ENCODE assay signal across 20 cellular contexts in the genomic region with DNA sequence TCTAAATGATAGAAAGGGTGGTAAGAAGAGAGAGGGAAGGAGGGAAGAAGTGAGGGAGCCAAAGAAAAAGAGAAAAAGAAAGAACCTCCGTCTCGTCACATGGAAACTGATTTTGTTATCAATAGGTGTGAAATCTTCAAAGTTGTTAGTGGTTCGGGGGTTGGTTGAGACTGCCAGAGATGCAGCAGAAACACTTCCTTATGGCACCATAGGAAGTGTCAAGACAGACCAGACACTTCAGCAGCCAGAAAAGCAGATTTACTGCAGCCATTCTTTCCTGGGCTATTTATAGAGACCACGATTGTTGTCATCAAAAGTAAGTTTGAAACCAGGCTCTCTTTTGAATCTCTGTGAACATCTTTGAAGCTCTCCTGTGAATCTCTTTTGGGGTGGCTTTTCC.
DNase-seq lines count a peak whose midpoint lies in the region; ATAC-seq and TF ChIP-seq lines count a peak whose summit lies in the region.
"Had no signal": no experiment of that assay in that cellular context is flagged by ENCODE, and none has a peak within 500 bp of the region (broad histone marks: within the 10 kb centered on the region; RNA-seq: fewer than 3 reads in every experiment).

No MANE protein-coding gene starts in this region.

- H3K27ac ChIP-seq in CD8-positive, alpha-beta memory T cell (ENCODE audit: low read depth, low read length), result no peak overlapping the region
- H3K27ac ChIP-seq: A549, C4-2B, GM23248, Peyer's patch had no signal

- H3K27me3 ChIP-seq in CD8-positive, alpha-beta memory T cell (ENCODE audit: insufficient read depth, low read length, poor library complexity, severe bottlenecking), result no peaks in the 10 kb centered on the region
- H3K27me3 ChIP-seq: Peyer's patch had no signal

- no peaks in the 10 kb centered on the region for H3K9me3 ChIP-seq in CD8-positive, alpha-beta memory T cell (ENCODE audit: low read length)
- H3K9me3 ChIP-seq in T-helper 17 cell (ENCODE audit: control insufficient read depth, low read length, poor library complexity, severe bottlenecking) (no peaks in the 10 kb centered on the region), mucosa of descending colon (no peaks in the 10 kb centered on the region)
- H3K9me3 ChIP-seq: A549, Peyer's patch had no signal

- H3K4me1 Mint-ChIP-seq in CD8-positive, alpha-beta memory T cell, result peaks cover 21 to 27% (median 22%) of the 10 kb centered on the region in 3 donors
- H3K4me1 Mint-ChIP-seq in T-helper 17 cell (peaks cover 15% of the 10 kb centered on the region), type B pancreatic cell (ENCODE audit: unreplicated experiment) (no peaks in the 10 kb centered on the region)

- peak; percentile 33 for ATAC-seq in T-helper 17 cell
- peak; percentile 20 for ATAC-seq in mucosa of descending colon
- ATAC-seq: A549 had no signal

- H3K4me1 ChIP-seq in CD8-positive, alpha-beta memory T cell (ENCODE audit: insufficient read depth, low read length), result peaks cover 36% of the 10 kb centered on the region
- no peaks in the 10 kb centered on the region for H3K4me1 ChIP-seq in mucosa of descending colon (ENCODE audit: low read depth)
- H3K4me1 ChIP-seq: A549, Peyer's patch had no signal

- CTCF ChIA-PET in CD8-positive, alpha-beta memory T cell (lab: Charles Lee), result no interaction called here

- H3K27ac Mint-ChIP-seq in CD8-positive, alpha-beta memory T cell, result no peak overlapping the region
- no peak overlapping the region for H3K27ac Mint-ChIP-seq in T-helper 17 cell
- H3K27ac Mint-ChIP-seq in type B pancreatic cell, result no peak overlapping the region

- no peaks in the 10 kb centered on the region for H3K36me3 Mint-ChIP-seq in CD8-positive, alpha-beta memory T cell
- peaks cover 2% of the 10 kb centered on the region for H3K36me3 Mint-ChIP-seq in T-helper 17 cell (ENCODE audit: low read depth)
- H3K36me3 Mint-ChIP-seq in type B pancreatic cell, result no peaks in the 10 kb centered on the region

- H3K36me3 ChIP-seq in CD8-positive, alpha-beta memory T cell (ENCODE audit: insufficient read depth, low read length), result no peaks in the 10 kb centered on the region
- no peaks in the 10 kb centered on the region for H3K36me3 ChIP-seq in mucosa of descending colon (ENCODE audit: low read depth)
- H3K36me3 ChIP-seq: Peyer's patch had no signal

- no peaks in the 10 kb centered on the region for H3K9me3 Mint-ChIP-seq in CD8-positive, alpha-beta memory T cell
- H3K9me3 Mint-ChIP-seq in type B pancreatic cell, result no peaks in the 10 kb centered on the region

- H3K4me3 ChIP-seq in CD8-positive, alpha-beta memory T cell (ENCODE audit: low read length), result no peak overlapping the region
- no peak overlapping the region for H3K4me3 ChIP-seq in mucosa of descending colon
- H3K4me3 ChIP-seq: A549, GM23248, Peyer's patch had no signal

- intact Hi-C loops in mucosa of descending colon (cut with DNase I, micrococcal nuclease), result no loop called here

- peak; percentile 4 for DNase-seq in activated gamma-delta T cell treated with Interleukin-2 at 50 U/mL for 16 hours
- DNase-seq in activated gamma-delta T cell (lab: John Stamatoyannopoulos, UW), result no peak
- peak in 3 of 5 donors; percentile 14 to 49 (median 41) for DNase-seq in CD8-positive, alpha-beta memory T cell
- no peak for DNase-seq in T-helper 17 cell
- DNase-seq in mucosa of descending colon, result no peak
- DNase-seq in T-helper 9 cell, result no peak
- DNase-seq in activated CD4-positive, CD25-positive, alpha-beta regulatory T cell treated with anti-CD3 and anti-CD28 coated beads, Interleukin-2, amount 50 U/mL, for 72 hours, result no peak
- no peak for DNase-seq in type B pancreatic cell (ENCODE audit: extremely low spot score, unreplicated experiment)
- DNase-seq: Calu3, DMS79, GM23248, IMR-90, Kasumi-1, NCI-H1930, NCI-H2171 treated with DMSO at 0.1 percent for 48 hours, NCI-H510A, NCI-H82, Peyer's patch had no signal

- H3K4me3 Mint-ChIP-seq in CD8-positive, alpha-beta memory T cell, result no peak overlapping the region
- H3K4me3 Mint-ChIP-seq in T-helper 17 cell, result no peak overlapping the region
- no peak overlapping the region for H3K4me3 Mint-ChIP-seq in type B pancreatic cell

- POLR2A ChIA-PET in CD8-positive, alpha-beta memory T cell (lab: Charles Lee), result no interaction called here

- no peaks in the 10 kb centered on the region for H3K27me3 Mint-ChIP-seq in CD8-positive, alpha-beta memory T cell
- no peaks in the 10 kb centered on the region for H3K27me3 Mint-ChIP-seq in T-helper 17 cell
- peaks cover 24% of the 10 kb centered on the region for H3K27me3 Mint-ChIP-seq in type B pancreatic cell

- TF ChIP-seq CTCF in mucosa of descending colon (IDR thresholded peaks at IDR 0.05) (no peak), type B pancreatic cell (conservative IDR thresholded peaks at IDR 0.05) (no peak)

Comparison
In these comparisons a context has a peak if more than half of its experiments do, and no peak if none do; other contexts are left out.
1. DNase-seq: peak in activated gamma-delta T cell treated with Interleukin-2 at 50 U/mL for 16 hours (single experiment) and CD8-positive, alpha-beta memory T cell (3 of 5); none in activated gamma-delta T cell (single experiment), T-helper 17 cell (0 of 3), mucosa of descending colon (0 of 3), T-helper 9 cell (single experiment), activated CD4-positive, CD25-positive, alpha-beta regulatory T cell treated with anti-CD3 and anti-CD28 coated beads, Interleukin-2, amount 50 U/mL, for 72 hours (single experiment) and type B pancreatic cell (single experiment).